ENCODE assay signal across 1 cellular context in the genomic region with DNA sequence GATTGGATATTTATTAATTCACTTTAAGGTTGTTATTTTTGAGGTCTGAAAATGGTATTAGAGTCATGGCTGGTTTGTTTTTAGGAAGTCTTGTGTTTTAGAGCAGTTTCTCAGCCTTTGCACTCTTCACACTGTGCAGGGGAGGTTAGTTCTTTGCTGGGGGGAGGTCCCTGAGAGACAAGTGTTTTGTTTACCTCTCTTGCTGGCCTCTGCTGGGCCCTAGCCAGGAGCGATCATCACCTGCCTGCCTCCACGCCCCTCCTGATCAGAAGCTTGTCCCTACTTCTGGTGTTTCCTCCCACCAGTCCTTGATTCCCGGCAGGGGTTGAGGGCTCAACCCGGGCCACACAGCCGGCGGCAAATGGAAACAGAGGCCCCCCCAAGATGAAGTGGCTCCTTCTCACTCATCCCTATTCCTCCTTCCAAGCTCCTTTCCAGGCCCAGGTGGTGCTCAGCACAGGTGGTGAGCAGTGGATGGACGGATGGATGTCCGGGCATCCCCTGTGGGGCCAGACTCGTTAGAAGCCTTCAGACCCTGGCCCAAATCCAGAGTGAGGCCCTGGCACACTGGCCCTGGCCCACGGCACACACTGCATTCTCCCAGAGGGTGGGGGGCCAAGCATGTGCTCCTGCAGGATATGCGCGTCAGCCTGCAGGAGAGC.
TF ChIP-seq lines count a peak whose summit lies in the region.

No MANE protein-coding gene starts in this region.

TF ChIP-seq in WTC11, 78 proteins besides CTCF, POLR2A, EP300 and RAD21:
- no peak for TF ChIP-seq ZNF138 (CRISPR knock-in tag; conservative IDR thresholded peaks at IDR 0.05)
- no peak for TF ChIP-seq NFATC4 (CRISPR knock-in tag; IDR thresholded peaks at IDR 0.05)
- TF ChIP-seq FOXK1 (CRISPR knock-in tag; IDR thresholded peaks at IDR 0.05), result no peak
- TF ChIP-seq, protein P1, sequence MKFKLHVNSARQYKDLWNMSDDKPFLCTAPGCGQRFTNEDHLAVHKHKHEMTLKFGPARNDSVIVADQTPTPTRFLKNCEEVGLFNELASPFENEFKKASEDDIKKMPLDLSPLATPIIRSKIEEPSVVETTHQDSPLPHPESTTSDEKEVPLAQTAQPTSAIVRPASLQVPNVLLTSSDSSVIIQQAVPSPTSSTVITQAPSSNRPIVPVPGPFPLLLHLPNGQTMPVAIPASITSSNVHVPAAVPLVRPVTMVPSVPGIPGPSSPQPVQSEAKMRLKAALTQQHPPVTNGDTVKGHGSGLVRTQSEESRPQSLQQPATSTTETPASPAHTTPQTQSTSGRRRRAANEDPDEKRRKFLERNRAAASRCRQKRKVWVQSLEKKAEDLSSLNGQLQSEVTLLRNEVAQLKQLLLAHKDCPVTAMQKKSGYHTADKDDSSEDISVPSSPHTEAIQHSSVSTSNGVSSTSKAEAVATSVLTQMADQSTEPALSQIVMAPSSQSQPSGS (CRISPR knock-in tag; IDR thresholded peaks at IDR 0.05; ENCODE audit: borderline replicate concordance, low read depth), result no peak
- TF ChIP-seq, protein P2, sequence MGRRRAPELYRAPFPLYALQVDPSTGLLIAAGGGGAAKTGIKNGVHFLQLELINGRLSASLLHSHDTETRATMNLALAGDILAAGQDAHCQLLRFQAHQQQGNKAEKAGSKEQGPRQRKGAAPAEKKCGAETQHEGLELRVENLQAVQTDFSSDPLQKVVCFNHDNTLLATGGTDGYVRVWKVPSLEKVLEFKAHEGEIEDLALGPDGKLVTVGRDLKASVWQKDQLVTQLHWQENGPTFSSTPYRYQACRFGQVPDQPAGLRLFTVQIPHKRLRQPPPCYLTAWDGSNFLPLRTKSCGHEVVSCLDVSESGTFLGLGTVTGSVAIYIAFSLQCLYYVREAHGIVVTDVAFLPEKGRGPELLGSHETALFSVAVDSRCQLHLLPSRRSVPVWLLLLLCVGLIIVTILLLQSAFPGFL (CRISPR knock-in tag; IDR thresholded peaks at IDR 0.05; ENCODE audit: borderline replicate concordance), result no peak
- no peak for TF ChIP-seq CREM (CRISPR knock-in tag; IDR thresholded peaks at IDR 0.05)
- no peak for TF ChIP-seq MYBL2 (CRISPR knock-in tag; IDR thresholded peaks at IDR 0.05)
- TF ChIP-seq HMGA2 (CRISPR knock-in tag; IDR thresholded peaks at IDR 0.05), result no peak
- no peak for TF ChIP-seq TEAD1 (CRISPR knock-in tag; IDR thresholded peaks at IDR 0.05)
- TF ChIP-seq MXD4 (CRISPR knock-in tag; IDR thresholded peaks at IDR 0.05; ENCODE audit: borderline replicate concordance), result no peak
- no peak for TF ChIP-seq SMAD4 (CRISPR knock-in tag; IDR thresholded peaks at IDR 0.05)
- TF ChIP-seq, protein P3, sequence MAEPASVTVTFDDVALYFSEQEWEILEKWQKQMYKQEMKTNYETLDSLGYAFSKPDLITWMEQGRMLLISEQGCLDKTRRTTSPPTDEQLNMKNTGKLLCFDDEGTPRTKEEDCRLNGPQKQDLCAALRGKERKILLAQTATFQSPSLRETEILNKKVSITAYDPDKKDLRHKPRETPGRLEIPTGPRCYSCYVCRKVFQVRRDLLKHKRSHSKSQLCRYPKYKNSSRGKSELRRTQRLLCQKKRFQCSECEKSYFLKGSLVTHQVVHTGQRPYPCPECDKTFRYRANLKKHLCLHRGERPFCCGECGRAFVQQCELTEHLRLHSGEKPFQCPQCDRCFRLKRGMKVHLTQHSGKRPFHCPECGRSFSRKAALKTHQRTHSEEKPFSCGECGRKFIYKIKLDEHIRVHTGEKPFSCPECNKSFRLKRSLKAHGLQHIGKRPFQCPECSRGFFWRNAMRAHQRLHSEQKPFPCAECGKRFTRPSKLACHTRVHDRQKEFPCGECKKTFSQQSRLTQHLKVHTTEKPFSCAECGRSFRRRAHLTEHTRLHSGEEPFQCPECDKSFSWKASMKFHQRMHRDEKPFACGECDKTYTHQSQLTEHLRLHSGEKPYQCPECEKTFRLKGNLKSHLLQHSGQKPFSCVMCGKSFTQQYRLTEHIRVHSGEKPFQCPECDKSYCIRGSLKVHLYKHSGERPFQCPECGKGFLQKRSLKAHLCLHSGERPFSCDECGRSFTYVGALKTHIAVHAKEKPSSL (CRISPR knock-in tag; conservative IDR thresholded peaks at IDR 0.05), result no peak
- no peak for TF ChIP-seq ZNF263 (CRISPR knock-in tag; IDR thresholded peaks at IDR 0.05; ENCODE audit: low read depth)
- TF ChIP-seq, protein P4, sequence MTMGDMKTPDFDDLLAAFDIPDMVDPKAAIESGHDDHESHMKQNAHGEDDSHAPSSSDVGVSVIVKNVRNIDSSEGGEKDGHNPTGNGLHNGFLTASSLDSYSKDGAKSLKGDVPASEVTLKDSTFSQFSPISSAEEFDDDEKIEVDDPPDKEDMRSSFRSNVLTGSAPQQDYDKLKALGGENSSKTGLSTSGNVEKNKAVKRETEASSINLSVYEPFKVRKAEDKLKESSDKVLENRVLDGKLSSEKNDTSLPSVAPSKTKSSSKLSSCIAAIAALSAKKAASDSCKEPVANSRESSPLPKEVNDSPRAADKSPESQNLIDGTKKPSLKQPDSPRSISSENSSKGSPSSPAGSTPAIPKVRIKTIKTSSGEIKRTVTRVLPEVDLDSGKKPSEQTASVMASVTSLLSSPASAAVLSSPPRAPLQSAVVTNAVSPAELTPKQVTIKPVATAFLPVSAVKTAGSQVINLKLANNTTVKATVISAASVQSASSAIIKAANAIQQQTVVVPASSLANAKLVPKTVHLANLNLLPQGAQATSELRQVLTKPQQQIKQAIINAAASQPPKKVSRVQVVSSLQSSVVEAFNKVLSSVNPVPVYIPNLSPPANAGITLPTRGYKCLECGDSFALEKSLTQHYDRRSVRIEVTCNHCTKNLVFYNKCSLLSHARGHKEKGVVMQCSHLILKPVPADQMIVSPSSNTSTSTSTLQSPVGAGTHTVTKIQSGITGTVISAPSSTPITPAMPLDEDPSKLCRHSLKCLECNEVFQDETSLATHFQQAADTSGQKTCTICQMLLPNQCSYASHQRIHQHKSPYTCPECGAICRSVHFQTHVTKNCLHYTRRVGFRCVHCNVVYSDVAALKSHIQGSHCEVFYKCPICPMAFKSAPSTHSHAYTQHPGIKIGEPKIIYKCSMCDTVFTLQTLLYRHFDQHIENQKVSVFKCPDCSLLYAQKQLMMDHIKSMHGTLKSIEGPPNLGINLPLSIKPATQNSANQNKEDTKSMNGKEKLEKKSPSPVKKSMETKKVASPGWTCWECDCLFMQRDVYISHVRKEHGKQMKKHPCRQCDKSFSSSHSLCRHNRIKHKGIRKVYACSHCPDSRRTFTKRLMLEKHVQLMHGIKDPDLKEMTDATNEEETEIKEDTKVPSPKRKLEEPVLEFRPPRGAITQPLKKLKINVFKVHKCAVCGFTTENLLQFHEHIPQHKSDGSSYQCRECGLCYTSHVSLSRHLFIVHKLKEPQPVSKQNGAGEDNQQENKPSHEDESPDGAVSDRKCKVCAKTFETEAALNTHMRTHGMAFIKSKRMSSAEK (CRISPR knock-in tag; IDR thresholded peaks at IDR 0.05; ENCODE audit: borderline replicate concordance), result no peak
- no peak for TF ChIP-seq FOXP1 (CRISPR knock-in tag; IDR thresholded peaks at IDR 0.05; ENCODE audit: borderline replicate concordance)
- TF ChIP-seq TP53 (CRISPR knock-in tag; IDR thresholded peaks at IDR 0.05), result no peak
- TF ChIP-seq, protein P5, sequence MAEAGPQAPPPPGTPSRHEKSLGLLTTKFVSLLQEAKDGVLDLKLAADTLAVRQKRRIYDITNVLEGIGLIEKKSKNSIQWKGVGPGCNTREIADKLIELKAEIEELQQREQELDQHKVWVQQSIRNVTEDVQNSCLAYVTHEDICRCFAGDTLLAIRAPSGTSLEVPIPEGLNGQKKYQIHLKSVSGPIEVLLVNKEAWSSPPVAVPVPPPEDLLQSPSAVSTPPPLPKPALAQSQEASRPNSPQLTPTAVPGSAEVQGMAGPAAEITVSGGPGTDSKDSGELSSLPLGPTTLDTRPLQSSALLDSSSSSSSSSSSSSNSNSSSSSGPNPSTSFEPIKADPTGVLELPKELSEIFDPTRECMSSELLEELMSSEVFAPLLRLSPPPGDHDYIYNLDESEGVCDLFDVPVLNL (CRISPR knock-in tag; IDR thresholded peaks at IDR 0.05; ENCODE audit: borderline replicate concordance, low read depth), result no peak
- no peak for TF ChIP-seq RELA (CRISPR knock-in tag; IDR thresholded peaks at IDR 0.05; ENCODE audit: borderline replicate concordance)
- TF ChIP-seq, protein P6, sequence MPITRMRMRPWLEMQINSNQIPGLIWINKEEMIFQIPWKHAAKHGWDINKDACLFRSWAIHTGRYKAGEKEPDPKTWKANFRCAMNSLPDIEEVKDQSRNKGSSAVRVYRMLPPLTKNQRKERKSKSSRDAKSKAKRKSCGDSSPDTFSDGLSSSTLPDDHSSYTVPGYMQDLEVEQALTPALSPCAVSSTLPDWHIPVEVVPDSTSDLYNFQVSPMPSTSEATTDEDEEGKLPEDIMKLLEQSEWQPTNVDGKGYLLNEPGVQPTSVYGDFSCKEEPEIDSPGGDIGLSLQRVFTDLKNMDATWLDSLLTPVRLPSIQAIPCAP (CRISPR knock-in tag; IDR thresholded peaks at IDR 0.05), result no peak
- no peak for TF ChIP-seq GRHL2 (CRISPR knock-in tag; IDR thresholded peaks at IDR 0.05; ENCODE audit: insufficient replicate concordance, severe bottlenecking)
